8 cellular contexts compared by ENCODE assay signal in the genomic region with DNA sequence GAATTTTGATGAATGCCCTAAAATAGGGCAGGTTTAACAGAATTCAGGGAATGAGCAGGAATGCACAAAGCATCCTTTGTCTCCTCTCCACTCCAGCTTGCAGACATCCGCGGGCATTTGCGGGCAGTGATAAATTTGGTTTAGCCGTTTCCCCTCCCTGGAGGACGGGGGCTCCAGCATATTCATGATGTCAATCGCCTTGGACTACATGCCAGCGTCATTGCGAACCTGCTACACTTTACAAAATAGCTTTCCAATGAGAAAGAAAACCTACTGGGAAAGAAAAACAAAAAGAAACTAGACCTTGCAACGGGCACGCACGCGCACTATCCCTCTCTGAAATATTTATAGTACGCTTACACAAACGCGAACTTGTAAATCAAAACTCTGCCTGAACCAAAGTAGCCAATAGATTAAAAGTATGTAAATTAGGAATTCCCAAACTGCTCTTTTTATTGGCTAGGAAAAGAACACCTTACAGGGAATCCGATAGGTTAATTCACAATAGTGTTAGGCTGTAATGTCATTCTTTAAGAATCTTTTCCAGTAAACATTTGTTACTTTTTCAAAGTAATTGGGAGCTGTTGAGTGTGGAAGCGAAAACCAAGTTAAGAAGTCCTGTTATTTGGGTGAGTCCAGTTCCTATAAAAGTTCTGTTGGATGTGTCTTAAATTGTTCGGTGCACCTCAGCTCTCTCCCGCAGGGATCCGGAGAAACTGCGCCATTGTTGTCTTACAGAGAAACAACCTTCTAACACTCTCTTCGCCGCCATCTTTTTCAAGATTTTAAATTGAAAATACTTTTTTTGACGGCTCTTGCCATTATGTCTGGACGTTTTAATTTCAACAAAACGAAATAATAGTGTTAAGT.
DNase-seq lines count a peak whose midpoint lies in the region; ATAC-seq lines count a peak whose summit lies in the region.

No MANE protein-coding gene starts in this region.

- POLR2A ChIA-PET in CD4-positive, alpha-beta memory T cell (lab: Charles Lee; ENCODE audit: partially characterized antibody), result interaction anchor here (0.7 to 20.0 kb wide), 32 partner anchors 9 to 1648 kb away, joined by 3 to 1953 read pairs (median 6); a partner anchor contains a TSS

- H3K4me1 ChIP-seq in CD4-positive, alpha-beta memory T cell (ENCODE audit: insufficient read depth, low read length), result peaks cover 21% of the 10 kb centered on the region

- peaks cover 0 to 2% (median 0%) of the 10 kb centered on the region in 8 donors for H3K9me3 Mint-ChIP-seq in CD4-positive, alpha-beta memory T cell

- H3K36me3 ChIP-seq in CD4-positive, alpha-beta memory T cell (ENCODE audit: insufficient read depth, low read length), result no peaks in the 10 kb centered on the region

- no peaks in the 10 kb centered on the region for H3K27me3 ChIP-seq in CD4-positive, alpha-beta memory T cell (ENCODE audit: insufficient read depth, low read length)

- ATAC-seq in GM19397 (IDR thresholded peaks at IDR 0.05; ENCODE audit: unreplicated experiment), result peak; percentile 66
- peak; percentile 77 for ATAC-seq in HG03565 (IDR thresholded peaks at IDR 0.05; ENCODE audit: unreplicated experiment)

- H3K27me3 Mint-ChIP-seq in CD4-positive, alpha-beta memory T cell, result no peaks in the 10 kb centered on the region

- CTCF ChIA-PET in CD4-positive, alpha-beta memory T cell (lab: Charles Lee; ENCODE audit: partially characterized antibody), result interaction anchor here (1.1 to 2.4 kb wide), 10 partner anchors 8 to 345 kb away, joined by 3 to 18 read pairs (median 4); a partner anchor contains a TSS

- peak overlapping the region; percentile 45 to 82 for H3K4me3 ChIP-seq in CD4-positive, alpha-beta memory T cell (ENCODE audit: low read length in 2 of 2)

- H3K9me3 ChIP-seq in CD4-positive, alpha-beta memory T cell (ENCODE audit: control insufficient read depth in 1 of 2, low read length in 2 of 2), result no peaks in the 10 kb centered on the region

- DNase-seq in CD4-positive, alpha-beta memory T cell, result peak; percentile 74 to 87 (median 84)
- peak; percentile 97 for DNase-seq in OCI-M1 (lab: John Stamatoyannopoulos, UW)
- peak; percentile 65 for DNase-seq in activated naive CD4-positive, alpha-beta T cell treated with Interleukin-2 at 50 U/mL for 16 hours
- DNase-seq in germinal center (ENCODE audit: low spot score), result peak; percentile 54
- peak; percentile 86 for DNase-seq in non-pigmented ciliary epithelial cell (ENCODE audit: low read depth)
- DNase-seq in mesenteric fat pad (ENCODE audit: low spot score), result no peak

- H3K4me1 Mint-ChIP-seq in CD4-positive, alpha-beta memory T cell, result peaks cover 6 to 8% (median 7%) of the 10 kb centered on the region in 4 donors

- H3K4me3 Mint-ChIP-seq in CD4-positive, alpha-beta memory T cell, result no peak overlapping the region

- peak overlapping the region; percentile 69 for H3K27ac ChIP-seq in CD4-positive, alpha-beta memory T cell (ENCODE audit: low read depth, low read length)

- intact Hi-C loops in CD4-positive, alpha-beta memory T cell (cut with micrococcal nuclease), result loop anchor here (1.0 to 2.0 kb wide), 4 partner anchors 8 to 27 kb away; a partner anchor contains a TSS

- peaks cover 0 to 2% of the 10 kb centered on the region in 2 donors for H3K36me3 Mint-ChIP-seq in CD4-positive, alpha-beta memory T cell

- H3K27ac Mint-ChIP-seq in CD4-positive, alpha-beta memory T cell, result no peak overlapping the region
